ENCODE assay signal across 1 cellular context in the genomic region with DNA sequence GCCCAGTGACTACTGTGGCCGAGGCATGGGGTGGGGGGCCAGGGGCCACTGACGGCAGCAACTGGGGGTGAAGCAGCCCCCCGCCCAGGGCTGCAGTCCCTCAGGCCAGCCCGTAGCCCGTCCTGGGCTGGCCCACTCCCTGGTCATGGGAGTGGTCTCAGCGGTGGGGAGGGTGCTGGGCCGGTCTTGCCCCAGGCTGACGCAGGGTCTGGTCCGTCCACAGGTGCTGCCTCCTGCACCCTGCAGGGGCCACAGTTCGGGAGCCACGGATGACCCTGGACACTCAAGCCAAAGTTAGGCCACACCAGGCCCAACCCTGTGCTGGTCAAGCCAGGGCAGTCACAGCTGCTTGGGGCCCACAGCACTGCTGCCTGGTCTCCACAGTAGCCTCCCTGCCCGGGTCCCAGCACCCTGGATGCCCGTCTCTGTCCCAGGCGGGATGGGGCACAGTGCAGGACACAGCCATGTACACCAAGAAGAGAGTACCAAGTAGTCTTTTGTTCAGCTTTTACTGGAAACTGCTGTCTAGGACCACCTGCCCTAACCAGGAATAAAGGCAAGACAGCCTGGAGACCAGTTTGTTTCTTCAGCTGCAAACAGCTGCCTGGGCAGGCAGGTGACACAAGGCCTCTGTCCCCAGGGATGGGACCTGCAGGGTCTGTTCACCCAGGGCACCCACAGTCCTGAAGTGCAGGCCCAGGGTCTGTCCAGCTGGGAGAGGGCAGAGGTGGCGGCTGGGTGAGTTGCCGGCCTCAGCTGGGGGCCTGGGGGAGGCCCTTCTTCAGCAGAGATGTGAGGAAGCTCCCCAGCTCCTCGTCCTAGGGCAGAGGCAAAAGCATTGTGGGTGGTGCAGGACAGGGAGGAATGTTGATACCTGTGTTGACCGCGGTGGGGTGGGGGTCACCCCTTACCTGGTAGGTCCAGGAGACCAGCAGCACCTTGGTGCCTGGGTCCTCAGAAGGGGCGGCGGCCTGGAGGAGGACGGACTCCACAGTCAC.
TF ChIP-seq lines count a peak whose summit lies in the region.

No MANE protein-coding gene starts in this region.

TF ChIP-seq in endothelial cell of umbilical vein, 7 proteins besides CTCF, POLR2A, EP300 and RAD21:
- TF ChIP-seq EZH2 (IDR thresholded peaks at IDR 0.05; ENCODE audit: borderline replicate concordance, low read depth, low read length, severe bottlenecking) (no peak), POLR2AphosphoS5 (IDR thresholded peaks at IDR 0.05; ENCODE audit: insufficient read depth, low read depth, low read length) (no peak), FOS (IDR thresholded peaks at IDR 0.05; ENCODE audit: borderline replicate concordance, insufficient read depth, low read length) (no peak), JUN (IDR thresholded peaks at IDR 0.05; ENCODE audit: borderline replicate concordance, insufficient read depth, insufficient read length, low read depth) (no peak), MYC (IDR thresholded peaks at IDR 0.05; ENCODE audit: low read depth, low read length) (no peak), GATA2 (IDR thresholded peaks at IDR 0.05; ENCODE audit: insufficient read depth, insufficient read length, low read depth, low read length) (no peak)
- TF ChIP-seq, protein P1, sequence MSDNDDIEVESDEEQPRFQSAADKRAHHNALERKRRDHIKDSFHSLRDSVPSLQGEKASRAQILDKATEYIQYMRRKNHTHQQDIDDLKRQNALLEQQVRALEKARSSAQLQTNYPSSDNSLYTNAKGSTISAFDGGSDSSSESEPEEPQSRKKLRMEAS (IDR thresholded peaks at IDR 0.05; ENCODE audit: insufficient read depth, insufficient read length): no peak
TF ChIP-seq in endothelial cell of umbilical vein: peak in this region for 0.
